Comparison of ENCODE assay signal across 1 cellular context in the genomic region with DNA sequence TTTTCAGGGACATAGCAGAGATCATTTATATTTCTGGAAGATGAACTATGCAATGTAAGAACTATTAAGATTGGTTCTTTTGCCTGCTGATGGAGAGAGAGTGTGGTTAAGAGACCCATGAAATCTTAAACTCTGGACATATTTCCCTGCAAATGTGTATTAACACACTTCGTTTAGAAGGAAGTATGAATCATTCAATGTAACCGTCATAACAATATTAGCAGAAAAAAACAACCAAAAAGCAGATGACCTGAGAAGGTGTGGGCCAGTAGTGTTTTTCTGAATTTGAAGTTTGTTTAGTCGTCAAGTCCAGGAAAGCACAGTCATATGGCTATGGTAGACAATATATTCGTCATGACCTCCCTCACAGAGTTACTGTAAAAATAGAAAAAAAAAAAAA.
TF ChIP-seq lines count a peak whose summit lies in the region.

No MANE protein-coding gene starts in this region.

TF ChIP-seq in GM23338, 12 proteins besides CTCF, POLR2A, EP300 and RAD21 (continued from another document):
- no peak for TF ChIP-seq ZNF462 (CRISPR knock-in tag; IDR thresholded peaks at IDR 0.05)
- no peak for TF ChIP-seq ZNF114 (CRISPR knock-in tag; IDR thresholded peaks at IDR 0.05)
- no peak for TF ChIP-seq ZNF331 (CRISPR knock-in tag; IDR thresholded peaks at IDR 0.05; ENCODE audit: low read depth)
